ENCODE assay signal across 16 cellular contexts in the genomic region with DNA sequence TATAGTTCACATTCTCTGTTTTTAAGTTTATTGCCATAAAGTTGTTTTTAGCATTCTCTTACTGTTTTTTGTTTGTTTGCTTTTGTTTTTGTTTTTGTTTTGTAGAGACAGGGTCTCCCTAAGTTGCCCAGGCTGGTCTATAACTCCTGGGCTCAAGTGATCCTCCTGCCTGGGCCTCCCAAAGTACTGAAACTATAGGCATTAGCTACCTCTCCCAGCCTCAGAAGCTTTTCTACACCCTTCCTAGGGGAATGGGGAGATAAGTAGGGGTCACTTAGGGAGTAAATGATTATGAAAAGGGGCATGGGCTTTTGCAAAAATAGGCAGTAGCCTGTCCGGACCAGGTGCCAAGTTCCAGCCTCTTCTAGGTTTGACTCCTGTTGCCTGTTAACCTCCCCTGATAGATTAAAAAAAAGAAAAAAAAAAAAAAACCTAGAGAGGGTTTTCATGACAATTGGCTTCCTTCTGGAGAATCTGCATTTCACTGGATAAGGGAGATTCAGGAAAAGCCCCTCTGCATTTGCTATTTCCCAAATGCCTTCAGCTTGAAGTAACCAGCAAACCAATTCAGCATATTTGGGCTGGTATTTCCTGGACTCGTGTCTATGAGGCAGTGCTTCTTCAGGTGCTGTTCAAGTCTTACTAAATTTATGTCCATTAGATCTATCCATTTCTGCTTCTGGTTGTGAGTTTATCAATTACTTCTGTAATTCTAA.
DNase-seq lines count a peak whose midpoint lies in the region; ATAC-seq, FAIRE-seq and TF ChIP-seq lines count a peak whose summit lies in the region.
"Had no signal": no experiment of that assay in that cellular context is flagged by ENCODE, and none has a peak within 500 bp of the region (broad histone marks: within the 10 kb centered on the region; RNA-seq: fewer than 3 reads in every experiment).

No MANE protein-coding gene starts in this region.

- H3K9me3 ChIP-seq in NT2/D1 (ENCODE audit: insufficient read depth, low read length): no peaks in the 10 kb centered on the region

- TF ChIP-seq POLR2A in H54 (IDR thresholded peaks at IDR 0.05; ENCODE audit: low read depth, low read length): no peak

- H3K4me1 ChIP-seq in NT2/D1 (ENCODE audit: insufficient read depth, insufficient read length): no peaks in the 10 kb centered on the region

- no peak overlapping the region for H3K27ac Mint-ChIP-seq in stimulated activated effector memory CD8-positive, alpha-beta T cell treated with anti-CD3 and anti-CD28 coated beads, Interleukin-12 subunit alpha, Interleukin-12 subunit beta, amount 100 ng/mL, for 72 hours
- H3K27ac Mint-ChIP-seq: B cell; CD4-positive, alpha-beta T cell had no signal

- no peaks in the 10 kb centered on the region for H3K36me3 Mint-ChIP-seq in stimulated activated effector memory CD8-positive, alpha-beta T cell treated with anti-CD3 and anti-CD28 coated beads, Interleukin-12 subunit alpha, Interleukin-12 subunit beta, amount 100 ng/mL, for 72 hours

- H3K9me3 Mint-ChIP-seq in stimulated activated effector memory CD8-positive, alpha-beta T cell treated with anti-CD3 and anti-CD28 coated beads, Interleukin-12 subunit alpha, Interleukin-12 subunit beta, amount 100 ng/mL, for 72 hours: no peaks in the 10 kb centered on the region
- H3K9me3 Mint-ChIP-seq: CD4-positive, alpha-beta T cell had no signal

- DNase-seq in H54 (ENCODE audit: insufficient read length, low spot score) (no peak), NT2/D1 (ENCODE audit: low read depth, low spot score) (peak; percentile 87), iPS DF 19.7 (ENCODE audit: low read depth, low spot score) (peak; percentile 82), islet precursor cell (peak; percentile 9), NCI-H526 (lab: John Stamatoyannopoulos, UW) (no peak), NCI-H2081 treated with DMSO at 0.1 percent for 48 hours (lab: John Stamatoyannopoulos, UW) (no peak)
- DNase-seq in stimulated activated effector memory CD8-positive, alpha-beta T cell treated with anti-CD3 and anti-CD28 coated beads, Interleukin-12 subunit alpha, Interleukin-12 subunit beta, amount 100 ng/mL, for 72 hours (ENCODE audit: low spot score in 2 of 2): no peak
- DNase-seq: C1 segment of cervical spinal cord; Calu3; CD4-positive, alpha-beta T cell; DMS 273 treated with DMSO at 0.1 percent for 48 hours; DMS79; H7 had no signal

- H3K4me3 Mint-ChIP-seq in stimulated activated effector memory CD8-positive, alpha-beta T cell treated with anti-CD3 and anti-CD28 coated beads, Interleukin-12 subunit alpha, Interleukin-12 subunit beta, amount 100 ng/mL, for 72 hours: no peak overlapping the region
- H3K4me3 Mint-ChIP-seq: B cell; CD4-positive, alpha-beta T cell had no signal

- no peaks in the 10 kb centered on the region for H3K27me3 ChIP-seq in NT2/D1 (ENCODE audit: insufficient read depth, insufficient read length)

- peak; percentile 11 for FAIRE-seq in H54 (lab: Jason Lieb, UNC)
- FAIRE-seq: GM19239 had no signal

- H3K36me3 ChIP-seq in NT2/D1 (ENCODE audit: insufficient read depth, insufficient read length, low read length): no peaks in the 10 kb centered on the region

- H3K4me3 ChIP-seq in NT2/D1 (ENCODE audit: insufficient read length, low read depth): no peak overlapping the region

- no peaks in the 10 kb centered on the region for H3K4me1 Mint-ChIP-seq in stimulated activated effector memory CD8-positive, alpha-beta T cell treated with anti-CD3 and anti-CD28 coated beads, Interleukin-12 subunit alpha, Interleukin-12 subunit beta, amount 100 ng/mL, for 72 hours

- no peak overlapping the region for H3K9ac ChIP-seq in NT2/D1 (ENCODE audit: insufficient read length, low read depth)

- ATAC-seq in GM21515 (IDR thresholded peaks at IDR 0.05; ENCODE audit: unreplicated experiment): no peak
- ATAC-seq in stimulated activated effector memory CD8-positive, alpha-beta T cell treated with anti-CD3 and anti-CD28 coated beads, Interleukin-12 subunit alpha, Interleukin-12 subunit beta, amount 100 ng/mL, for 72 hours: no peak

Comparison
In these comparisons a context has a peak if more than half of its experiments do, and no peak if none do; other contexts are left out.
1. DNase-seq: peak in NT2/D1 (single experiment), iPS DF 19.7 (single experiment) and islet precursor cell (single experiment); none in H54 (single experiment), NCI-H526 (0 of 2), NCI-H2081 treated with DMSO at 0.1 percent for 48 hours (single experiment) and stimulated activated effector memory CD8-positive, alpha-beta T cell treated with anti-CD3 and anti-CD28 coated beads, Interleukin-12 subunit alpha, Interleukin-12 subunit beta, amount 100 ng/mL, for 72 hours (0 of 2).